In genomic region chr1:6579374-6580118, GRCh38 we compare ENCODE assay signal across 1 cellular context.
TF ChIP-seq lines count a peak whose summit lies in the region.

TSS of gene ZBTB48 (plus strand) at chr1:6579994. CDS start at chr1:6580610, 616 bp downstream.

TF ChIP-seq in K562, 482 proteins besides CTCF, POLR2A, EP300 and RAD21 (continued from another document and continues in another):
- TF ChIP-seq HMGXB4 (CRISPR knock-in tag; IDR thresholded peaks at IDR 0.05) (0 out of 2 replicates have a peak, but pooled peaks have one; percentile 8), MTA3 (IDR thresholded peaks at IDR 0.05; ENCODE audit: borderline replicate concordance) (0 out of 2 replicates have a peak, but pooled peaks have one; percentile 35), HMGN3 (IDR thresholded peaks at IDR 0.05; ENCODE audit: borderline replicate concordance, extremely low read depth, insufficient read length, low read depth, low read length) (peak; percentile 88), MBD2 (IDR thresholded peaks at IDR 0.05; ENCODE audit: borderline replicate concordance, low read depth) (peak; percentile 78; the same call in 1 of the 2 replicates), PBX2 (CRISPR knock-in tag; IDR thresholded peaks at IDR 0.05; ENCODE audit: low read depth) (no peak), PBX2 (tag; conservative IDR thresholded peaks at IDR 0.05; ENCODE audit: low read depth) (no peak), KLF6 (CRISPR knock-in tag; IDR thresholded peaks at IDR 0.05; ENCODE audit: borderline replicate concordance) (no peak), CBFB (CRISPR knock-in tag; IDR thresholded peaks at IDR 0.05) (0 out of 2 replicates have a peak, but pooled peaks have one; percentile 4), ZNF263 (CRISPR knock-in tag; IDR thresholded peaks at IDR 0.05; ENCODE audit: borderline replicate concordance) (peak; percentile 65; the same call in 1 of the 2 replicates), RHOXF2B (CRISPR knock-in tag; conservative IDR thresholded peaks at IDR 0.05) (peak; percentile 47; the same call in 1 of the 2 replicates), POLR2B (IDR thresholded peaks at IDR 0.05; ENCODE audit: low read depth, partially characterized antibody) (peak; percentile 89), MXI1 (IDR thresholded peaks at IDR 0.05; ENCODE audit: low read depth, low read length) (peak; percentile 62; the same call in 1 of the 2 replicates), SP1 (CRISPR knock-in tag; IDR thresholded peaks at IDR 0.05) (peak; percentile 65), TSC22D4 (tag; IDR thresholded peaks at IDR 0.05) (no peak), FOXJ2 (tag; IDR thresholded peaks at IDR 0.05) (peak; percentile 78; the same call in 1 of the 2 replicates), ZBTB7A (IDR thresholded peaks at IDR 0.05; ENCODE audit: borderline replicate concordance, control insufficient read depth, low read depth, low read length) (0 out of 2 replicates have a peak, but pooled peaks have one; percentile 13), PURB (CRISPR knock-in tag; IDR thresholded peaks at IDR 0.05; ENCODE audit: low read depth) (0 out of 2 replicates have a peak, but pooled peaks have one; percentile 32), POLR2AphosphoS5 (IDR thresholded peaks at IDR 0.05; ENCODE audit: control insufficient read depth, insufficient read depth, low read depth, low read length) (peak; percentile 86), HNRNPLL (IDR thresholded peaks at IDR 0.05; ENCODE audit: low read depth, low read length, poor library complexity, severe bottlenecking) (peak; percentile 91), KDM2B (CRISPR knock-in tag; IDR thresholded peaks at IDR 0.05) (0 out of 2 replicates have a peak, but pooled peaks have one; percentile 34), NFIC (IDR thresholded peaks at IDR 0.05) (peak; percentile 38; the same call in 1 of the 2 replicates), RCOR1 (IDR thresholded peaks at IDR 0.05; ENCODE audit: borderline replicate concordance in 1 of 2, low read depth in 2 of 2, low read length in 2 of 2) (0 out of 4 replicates have a peak, but pooled peaks of 1 of the 2 experiments have one; percentile 56), ZNF639 (CRISPR knock-in tag; conservative IDR thresholded peaks at IDR 0.05 in 1 of 2, IDR thresholded peaks at IDR 0.05 in 1 of 2) (0 out of 4 replicates have a peak, but pooled peaks of 1 of the 2 experiments have one; percentile 26), CREM (IDR thresholded peaks at IDR 0.05; ENCODE audit: low read depth) (peak; percentile 99), CSDE1 (IDR thresholded peaks at IDR 0.05) (peak in 1 of 2 experiments; percentile 99; a peak in 2 of 4 replicates), SUPT5H (IDR thresholded peaks at IDR 0.05) (peak; percentile 96), PKNOX1 (IDR thresholded peaks at IDR 0.05) (peak; percentile 66; the same call in 1 of the 2 replicates), EGR1 (conservative IDR thresholded peaks at IDR 0.05) (no peak), KLF13 (tag; IDR thresholded peaks at IDR 0.05; ENCODE audit: borderline replicate concordance, low read depth) (no peak), NR2C1 (IDR thresholded peaks at IDR 0.05) (no peak; the same call in none of the 2 replicates), NR2C1 (tag; IDR thresholded peaks at IDR 0.05) (peak; percentile 73; the same call in 1 of the 2 replicates), GMEB1 (CRISPR knock-in tag; IDR thresholded peaks at IDR 0.05) (peak; percentile 83), SIN3A (IDR thresholded peaks at IDR 0.05; ENCODE audit: borderline replicate concordance in 2 of 2, control insufficient read depth in 1 of 2, low read depth in 2 of 2, low read length in 2 of 2) (peak; percentile 61 to 67; a peak in 1 of 4 replicates), USF2 (CRISPR knock-in tag; IDR thresholded peaks at IDR 0.05) (no peak), PHF8 (IDR thresholded peaks at IDR 0.05; ENCODE audit: borderline replicate concordance, low read length) (peak; percentile 92), CREB1 (IDR thresholded peaks at IDR 0.05) (peak; percentile 94), CREB1 (CRISPR knock-in tag; IDR thresholded peaks at IDR 0.05) (peak; percentile 97), CTBP1 (IDR thresholded peaks at IDR 0.05; ENCODE audit: borderline replicate concordance) (peak; percentile 6; the same call in 1 of the 2 replicates), MNT (conservative IDR thresholded peaks at IDR 0.05) (peak; percentile 78 to 84), ETV5 (CRISPR knock-in tag; IDR thresholded peaks at IDR 0.05; ENCODE audit: low read depth) (peak; percentile 39; the same call in 1 of the 2 replicates), ZNF197 (CRISPR knock-in tag; IDR thresholded peaks at IDR 0.05; ENCODE audit: low read depth) (no peak), SIN3B (IDR thresholded peaks at IDR 0.05; ENCODE audit: low read depth) (peak; percentile 67; the same call in 1 of the 2 replicates), SNRNP70 (optimal IDR thresholded peaks at IDR 0.05; ENCODE audit: low read depth, low read length) (no peak), USF1 (CRISPR knock-in tag; IDR thresholded peaks at IDR 0.05) (peak; percentile 62; the same call in 1 of the 2 replicates), BRF1 (IDR thresholded peaks at IDR 0.05; ENCODE audit: borderline replicate concordance, extremely low read depth, insufficient read length) (no peak), SMAD1 (IDR thresholded peaks at IDR 0.05; ENCODE audit: low read depth, low read length, partially characterized antibody) (peak; percentile 73), SMAD4 (CRISPR knock-in tag; conservative IDR thresholded peaks at IDR 0.05) (0 out of 2 replicates have a peak, but pooled peaks have one; percentile 14), CCNT2 (IDR thresholded peaks at IDR 0.05; ENCODE audit: borderline replicate concordance, extremely low read depth, insufficient read length, low read depth, low read length) (peak; percentile 73), ZNF830 (CRISPR knock-in tag; IDR thresholded peaks at IDR 0.05) (0 out of 2 replicates have a peak, but pooled peaks have one; percentile 35), NFYB (IDR thresholded peaks at IDR 0.05; ENCODE audit: extremely low read depth, insufficient read length) (peak; percentile 41), ZBTB33 (CRISPR knock-in tag; IDR thresholded peaks at IDR 0.05) (no peak), CC2D1A (IDR thresholded peaks at IDR 0.05) (no peak), ZNF408 (CRISPR knock-in tag; IDR thresholded peaks at IDR 0.05; ENCODE audit: low read depth) (no peak), FOXM1 (IDR thresholded peaks at IDR 0.05; ENCODE audit: low read depth) (no peak), FOXM1 (CRISPR knock-in tag; IDR thresholded peaks at IDR 0.05; ENCODE audit: low read depth) (no peak), NRF1 (conservative IDR thresholded peaks at IDR 0.05 in 1 of 2, IDR thresholded peaks at IDR 0.05 in 1 of 2) (peak; percentile 77 to 83), RB1 (IDR thresholded peaks at IDR 0.05; ENCODE audit: low read depth) (peak; percentile 74), PHF20 (IDR thresholded peaks at IDR 0.05; ENCODE audit: partially characterized antibody) (peak; percentile 64)
